ENCODE assay signal across 6 cellular contexts in genomic region chr6:26363882-26364825, GRCh38. TPM values are rescaled to one million over a fixed set of nuclear protein-coding genes. Genes with fewer than 3 reads are reported as not detected.
A peak's percentile ranks its signal among the peaks of the same experiment; 100 is the strongest.
DNase-seq lines count a peak whose midpoint lies in the region; ATAC-seq and TF ChIP-seq lines count a peak whose summit lies in the region.

No MANE protein-coding gene starts in this region.

- H2AFZ ChIP-seq in mammary epithelial cell (ENCODE audit: low read depth, low read length) = peak overlapping the region; percentile 97
- peak overlapping the region; percentile 99 for H2AFZ ChIP-seq in parathyroid adenoma

- H3K4me3 ChIP-seq in mammary epithelial cell (replicated peaks in 1 of 3; ENCODE audit: insufficient read depth in 1 of 3, low read depth in 2 of 3, low read length in 3 of 3) (peak overlapping the region; percentile 39 to 90 (median 74)), parathyroid adenoma (ENCODE audit: low read depth, low read length) (peak overlapping the region; percentile 100)

- H3K27ac ChIP-seq in mammary epithelial cell (ENCODE audit: insufficient read depth, low read depth, low read length) (peak overlapping the region; percentile 83), parathyroid adenoma (peak overlapping the region; percentile 82)

- no peaks in the 10 kb centered on the region for H3K27me3 ChIP-seq in mammary epithelial cell (ENCODE audit: insufficient read depth, low read length)
- H3K27me3 ChIP-seq in parathyroid adenoma (ENCODE audit: control insufficient read depth, insufficient read depth, low read length) = no peaks in the 10 kb centered on the region

- H4K20me1 ChIP-seq in mammary epithelial cell (ENCODE audit: insufficient read depth, low read length) = no peaks in the 10 kb centered on the region

- H3K36me3 ChIP-seq in mammary epithelial cell (ENCODE audit: insufficient read depth, low read length) (no peaks in the 10 kb centered on the region), parathyroid adenoma (ENCODE audit: control insufficient read depth, insufficient read depth, low read length) (no peaks in the 10 kb centered on the region)

- CTCF ChIA-PET in mammary epithelial cell (lab: Charles Lee; ENCODE audit: low non-redundant PET) = no interaction called here

- H3K4me2 ChIP-seq in mammary epithelial cell (ENCODE audit: insufficient read depth, low read depth, low read length) = peak overlapping the region; percentile 85
- H3K4me2 ChIP-seq in parathyroid adenoma (ENCODE audit: low read length) = peak overlapping the region; percentile 98

- H3K9me3 ChIP-seq in mammary epithelial cell (replicated peaks; ENCODE audit: insufficient read depth, low read length) (no peaks in the 10 kb centered on the region), parathyroid adenoma (ENCODE audit: control insufficient read depth, low read length) (no peaks in the 10 kb centered on the region)

- DNase-seq in HK-2 (ENCODE audit: unreplicated experiment) (peak; percentile 5), mammary epithelial cell (no peak), activated gamma-delta T cell treated with Interleukin-2 at 50 U/mL for 16 hours (no peak)

- dilution Hi-C loops in mammary epithelial cell (cut with HindIII; ENCODE audit: low sequenced_read_pairs) = no loop called here

- intact Hi-C loops in mammary epithelial cell (cut with micrococcal nuclease) = no loop called here

- H3K9ac ChIP-seq in mammary epithelial cell (ENCODE audit: insufficient read depth, low read length) = peak overlapping the region; percentile 88
- H3K9ac ChIP-seq in parathyroid adenoma = no peak overlapping the region

- 31% methylated on average over 6 of the region's 6 CpGs for WGBS in mammary epithelial cell (ENCODE audit: low coverage, missing lambda C conversion rate)

- TF ChIP-seq CTCF in mammary epithelial cell (conservative IDR thresholded peaks at IDR 0.05 in 1 of 2, IDR thresholded peaks at IDR 0.05 in 1 of 2; ENCODE audit: extremely low read depth in 1 of 2, insufficient read depth in 1 of 2, low read depth in 1 of 2, low read length in 2 of 2) (no peak), parathyroid adenoma (IDR thresholded peaks at IDR 0.05) (no peak)

- no peaks in the 10 kb centered on the region for H3K79me2 ChIP-seq in mammary epithelial cell (ENCODE audit: insufficient read depth, low read length)
- H3K79me2 ChIP-seq in parathyroid adenoma = no peaks in the 10 kb centered on the region

- BruUV-seq in mammary epithelial cell (replicated peaks; lab: Mats Ljungman, UMichigan) = no TSS peak

- ATAC-seq in GM18520 (IDR thresholded peaks at IDR 0.05; ENCODE audit: unreplicated experiment) (no peak), GM21723 (IDR thresholded peaks at IDR 0.05; ENCODE audit: unreplicated experiment) (no peak)

- in situ Hi-C loops in mammary epithelial cell (cut with MboI; ENCODE audit: low sequenced_read_pairs in 2 of 2) = no loop called here

- H3K4me1 ChIP-seq in mammary epithelial cell (ENCODE audit: insufficient read depth, low read length) = peaks cover 8% of the 10 kb centered on the region
- H3K4me1 ChIP-seq in parathyroid adenoma = peaks cover 2% of the 10 kb centered on the region

RNA-seq across cellular contexts. Expression of gene BTN3A2, which starts 0.8 kb away (rescaled TPM):
- 1 to 10 TPM; 3.8 to 4.5 TPM for total RNA-seq in mammary epithelial cell
- polyA plus RNA-seq in mammary epithelial cell = 12.1 TPM
- 3.3 TPM for polyA minus RNA-seq in mammary epithelial cell

RNA-seq across cellular contexts. Expression of gene BTN2A2, which starts 18.8 kb away (rescaled TPM):
- total RNA-seq in mammary epithelial cell = 10 to 100 TPM in 1 of 2 donors, 1 to 10 TPM in 1; 9.3 to 11.0 TPM
- 3.8 TPM for polyA plus RNA-seq in mammary epithelial cell
- polyA minus RNA-seq in mammary epithelial cell = 9.4 TPM

RNA-seq across cellular contexts. Expression of gene BTN3A1, which starts 37.9 kb away (rescaled TPM):
- total RNA-seq in mammary epithelial cell = 1 to 10 TPM; 5.1 to 7.3 TPM
- 4.4 TPM for polyA plus RNA-seq in mammary epithelial cell
- 2.4 TPM for polyA minus RNA-seq in mammary epithelial cell
